8 cellular contexts compared by ENCODE assay signal in genomic region chr18:13375302-13376255, GRCh38.
DNase-seq lines count a peak whose midpoint lies in the region; ATAC-seq and TF ChIP-seq lines count a peak whose summit lies in the region.

No MANE protein-coding gene starts in this region.

- POLR2A ChIA-PET in activated CD4-positive, alpha-beta T cell treated with anti-CD3 and anti-CD28 coated beads, Interleukin-2, amount 10 ng/mL, durations not matched to agents 7 days and 5 days (lab: Charles Lee): no interaction called here

- H3K4me1 ChIP-seq in muscle layer of colon (ENCODE audit: insufficient read depth, low read length): peaks cover 32% of the 10 kb centered on the region

- no peaks in the 10 kb centered on the region for H3K27me3 ChIP-seq in muscle layer of colon (ENCODE audit: control insufficient read depth in 1 of 2, insufficient read depth in 2 of 2, low read length in 2 of 2)

- H3K36me3 ChIP-seq in muscle layer of colon (ENCODE audit: insufficient read depth, low read length): no peaks in the 10 kb centered on the region

- CTCF ChIA-PET in activated CD4-positive, alpha-beta T cell treated with anti-CD3 and anti-CD28 coated beads, Interleukin-2, amount 10 ng/mL, durations not matched to agents 7 days and 5 days (lab: Charles Lee): interaction anchor here (0.6 to 3.3 kb wide), 6 partner anchors 7 to 104 kb away, joined by 3 to 10 read pairs (median 4); no protein-coding TSS in a partner anchor

- H3K27ac ChIP-seq in coronary artery (peak overlapping the region; percentile 43 to 88), muscle layer of colon (ENCODE audit: low read depth, low read length) (peak overlapping the region; percentile 38)

- DNase-seq in AG09309 (ENCODE audit: low read depth) (peak; percentile 59), coronary artery (ENCODE audit: low spot score) (peak; percentile 90), GDM1 (lab: John Stamatoyannopoulos, UW) (no peak)
- DNase-seq in activated CD4-positive, alpha-beta T cell treated with anti-CD3 and anti-CD28 coated beads, Interleukin-2, amount 10 ng/mL, durations not matched to agents 7 days and 5 days: peak; percentile 81
- DNase-seq in stimulated activated naive B cell treated with anti-CD40 and anti-IgM and Interleukin-4, amounts not matched to agents 10 μg/mL and 1 μg/mL and 100 μg/mL, for 72 hours: peak; percentile 34

- ATAC-seq in GM19372 (IDR thresholded peaks at IDR 0.05; ENCODE audit: low read depth, unreplicated experiment) (peak; percentile 91), HG03469 (IDR thresholded peaks at IDR 0.05; ENCODE audit: unreplicated experiment) (peak; percentile 86)
- peak; percentile 83 to 93 for ATAC-seq in stimulated activated naive B cell treated with anti-CD40 and anti-IgM and Interleukin-4, amounts not matched to agents 10 μg/mL and 1 μg/mL and 100 μg/mL, for 72 hours (replicated peaks)

- no peaks in the 10 kb centered on the region for H3K9me3 Mint-ChIP-seq in activated CD4-positive, alpha-beta T cell treated with anti-CD3 and anti-CD28 coated beads, Interleukin-2, amount 10 ng/mL, durations not matched to agents 7 days and 5 days
- H3K9me3 Mint-ChIP-seq in stimulated activated naive B cell treated with anti-CD40 and anti-IgM and Interleukin-4, amounts not matched to agents 10 μg/mL and 1 μg/mL and 100 μg/mL, for 72 hours: no peaks in the 10 kb centered on the region

- H3K4me3 ChIP-seq in AG09309 (ENCODE audit: control insufficient read depth, low read depth, low read length) (no peak overlapping the region), coronary artery (peak overlapping the region; percentile 52), muscle layer of colon (ENCODE audit: low read depth in 1 of 2, low read length in 2 of 2) (no peak overlapping the region)

- H3K9me3 ChIP-seq in muscle layer of colon (ENCODE audit: low read length): no peaks in the 10 kb centered on the region

- peak; percentile 14 for TF ChIP-seq CTCF in AG09309 (IDR thresholded peaks at IDR 0.05; ENCODE audit: control insufficient read depth, insufficient read depth, low read depth, low read length, missing control alignments)
- no peak for TF ChIP-seq CTCF in coronary artery (IDR thresholded peaks at IDR 0.05)

- peak overlapping the region; percentile 87 for H3K27ac Mint-ChIP-seq in activated CD4-positive, alpha-beta T cell treated with anti-CD3 and anti-CD28 coated beads, Interleukin-2, amount 10 ng/mL, durations not matched to agents 7 days and 5 days
- peak overlapping the region; percentile 73 for H3K27ac Mint-ChIP-seq in stimulated activated naive B cell treated with anti-CD40 and anti-IgM and Interleukin-4, amounts not matched to agents 10 μg/mL and 1 μg/mL and 100 μg/mL, for 72 hours

- no peaks in the 10 kb centered on the region for H3K36me3 Mint-ChIP-seq in activated CD4-positive, alpha-beta T cell treated with anti-CD3 and anti-CD28 coated beads, Interleukin-2, amount 10 ng/mL, durations not matched to agents 7 days and 5 days (ENCODE audit: low read depth)
- H3K36me3 Mint-ChIP-seq in stimulated activated naive B cell treated with anti-CD40 and anti-IgM and Interleukin-4, amounts not matched to agents 10 μg/mL and 1 μg/mL and 100 μg/mL, for 72 hours: no peaks in the 10 kb centered on the region

- peak overlapping the region; percentile 48 for H3K4me3 Mint-ChIP-seq in activated CD4-positive, alpha-beta T cell treated with anti-CD3 and anti-CD28 coated beads, Interleukin-2, amount 10 ng/mL, durations not matched to agents 7 days and 5 days
- no peak overlapping the region for H3K4me3 Mint-ChIP-seq in stimulated activated naive B cell treated with anti-CD40 and anti-IgM and Interleukin-4, amounts not matched to agents 10 μg/mL and 1 μg/mL and 100 μg/mL, for 72 hours

- H3K9ac ChIP-seq in muscle layer of colon (ENCODE audit: low read length): no peak overlapping the region

- H3K4me1 Mint-ChIP-seq in activated CD4-positive, alpha-beta T cell treated with anti-CD3 and anti-CD28 coated beads, Interleukin-2, amount 10 ng/mL, durations not matched to agents 7 days and 5 days: peaks cover 82% of the 10 kb centered on the region
- peaks cover 25 to 37% of the 10 kb centered on the region in 2 donors for H3K4me1 Mint-ChIP-seq in stimulated activated naive B cell treated with anti-CD40 and anti-IgM and Interleukin-4, amounts not matched to agents 10 μg/mL and 1 μg/mL and 100 μg/mL, for 72 hours

- H3K27me3 Mint-ChIP-seq in activated CD4-positive, alpha-beta T cell treated with anti-CD3 and anti-CD28 coated beads, Interleukin-2, amount 10 ng/mL, durations not matched to agents 7 days and 5 days: no peaks in the 10 kb centered on the region
- H3K27me3 Mint-ChIP-seq in stimulated activated naive B cell treated with anti-CD40 and anti-IgM and Interleukin-4, amounts not matched to agents 10 μg/mL and 1 μg/mL and 100 μg/mL, for 72 hours: no peaks in the 10 kb centered on the region
